ENCODE assay signal across 8 cellular contexts in the genomic region with DNA sequence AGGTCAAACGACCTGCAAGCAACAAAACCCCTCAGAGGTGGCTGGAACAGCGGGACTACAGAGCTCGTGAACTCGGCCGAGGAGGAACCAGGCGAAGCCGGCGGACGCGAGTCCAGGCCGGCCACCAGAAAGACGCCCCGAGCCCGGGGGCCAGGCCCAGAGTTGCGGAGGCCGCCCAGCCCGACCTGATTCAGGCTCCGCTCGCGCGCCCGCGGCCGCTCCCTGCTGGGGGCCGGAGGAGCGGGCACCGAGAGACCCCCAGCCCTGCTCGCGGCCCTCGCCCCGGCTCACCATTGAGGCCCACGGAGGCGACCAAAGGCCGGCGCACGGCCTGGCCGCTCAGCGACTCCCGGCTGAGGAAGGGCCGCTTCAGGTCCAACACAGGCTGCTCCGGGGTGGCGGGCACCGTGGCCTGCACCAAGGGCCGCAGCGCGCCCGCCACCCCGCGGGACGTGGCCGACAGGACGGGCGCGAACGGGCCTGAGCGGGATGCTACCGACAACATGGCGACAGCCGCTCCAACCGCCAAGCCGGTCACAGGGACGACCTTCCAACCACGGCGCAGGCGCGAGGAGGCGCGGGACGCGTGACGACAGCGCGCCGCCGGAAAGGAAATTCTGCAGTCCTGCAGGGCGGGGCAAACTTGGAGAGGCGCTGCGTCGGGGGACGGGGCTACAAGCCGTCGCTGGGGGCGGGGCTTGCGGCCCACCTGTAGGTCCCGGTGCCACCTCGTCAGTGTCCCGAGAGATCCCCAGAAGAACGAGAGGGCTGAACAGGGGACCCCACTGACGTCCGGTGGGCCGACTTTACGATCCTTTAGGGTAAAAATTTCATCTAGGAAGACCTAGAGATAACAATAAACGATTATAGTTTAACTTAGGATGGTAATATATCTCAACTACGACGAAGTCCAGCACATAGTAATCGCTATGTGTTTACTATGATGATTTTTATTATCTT. TPM values are rescaled to one million over a fixed set of nuclear protein-coding genes. Genes with fewer than 3 reads are reported as not detected.
DNase-seq lines count a peak whose midpoint lies in the region; ATAC-seq, FAIRE-seq and TF ChIP-seq lines count a peak whose summit lies in the region.

A gene (minus strand): TSS at position 538 of the 960 bp plus-strand sequence. CDS start 33 bp downstream, at position 505.

- peak within 1 kb of the TSS; percentile 99 for H3K4me3 Mint-ChIP-seq in activated T-helper 17 cell treated with anti-CD3 and anti-CD28 coated beads, Interleukin-2, amount 50 U/mL, for 72 hours
- H3K4me3 Mint-ChIP-seq in naive thymus-derived CD4-positive, alpha-beta T cell: peak within 1 kb of the TSS; percentile 89 to 99 (median 96)
- peak within 1 kb of the TSS; percentile 88 for H3K4me3 Mint-ChIP-seq in stimulated activated memory B cell treated with anti-CD40 and anti-IgM and Interleukin-4, amounts not matched to agents 10 μg/mL and 1 μg/mL and 100 μg/mL, for 72 hours

- H3K4me1 Mint-ChIP-seq in activated T-helper 17 cell treated with anti-CD3 and anti-CD28 coated beads, Interleukin-2, amount 50 U/mL, for 72 hours: peaks cover 35% of the 10 kb centered on the region
- H3K4me1 Mint-ChIP-seq in naive thymus-derived CD4-positive, alpha-beta T cell: peaks cover 32 to 54% (median 50%) of the 10 kb centered on the region in 7 donors
- H3K4me1 Mint-ChIP-seq in stimulated activated memory B cell treated with anti-CD40 and anti-IgM and Interleukin-4, amounts not matched to agents 10 μg/mL and 1 μg/mL and 100 μg/mL, for 72 hours: peaks cover 30% of the 10 kb centered on the region

- peaks cover 44% of the 10 kb centered on the region for H3K79me2 ChIP-seq in fibroblast of lung (ENCODE audit: control insufficient read depth, insufficient read depth, low read length)

- peak within 1 kb of the TSS; percentile 92 for H3K4me2 ChIP-seq in fibroblast of lung (ENCODE audit: extremely low read depth, insufficient read depth, low read length)

- H3K27me3 ChIP-seq in fibroblast of lung (ENCODE audit: control insufficient read depth, insufficient read depth, low read length): no peaks in the 10 kb centered on the region
- H3K27me3 ChIP-seq in naive thymus-derived CD4-positive, alpha-beta T cell (ENCODE audit: control insufficient read depth in 2 of 2, insufficient read depth in 2 of 2, low read length in 2 of 2): no peaks in the 10 kb centered on the region

- CTCF ChIA-PET in RWPE1 (lab: Yijun Ruan, JAX): interaction anchor here (0.6 kb wide), 1 partner anchor 42 kb away, joined by 3 read pairs; no protein-coding TSS in a partner anchor
- CTCF ChIA-PET in naive thymus-derived CD4-positive, alpha-beta T cell (lab: Charles Lee): no interaction called here

- H3K36me3 ChIP-seq in fibroblast of lung (ENCODE audit: control insufficient read depth, insufficient read depth, low read length): no peaks in the 10 kb centered on the region
- peaks cover 0 to 4% (median 0%) of the 10 kb centered on the region in 3 experiments for H3K36me3 ChIP-seq in naive thymus-derived CD4-positive, alpha-beta T cell (ENCODE audit: control insufficient read depth in 2 of 3, insufficient read depth in 3 of 3, low read length in 3 of 3)

- no peak for TF ChIP-seq CTCF in RWPE1 (conservative IDR thresholded peaks at IDR 0.05; ENCODE audit: low read depth)
- no peak for TF ChIP-seq CTCF in fibroblast of lung (conservative IDR thresholded peaks at IDR 0.05 in 1 of 2, IDR thresholded peaks at IDR 0.05 in 1 of 2; ENCODE audit: low read depth in 1 of 2, low read length in 2 of 2)

- H3K4me1 ChIP-seq in fibroblast of lung (ENCODE audit: control insufficient read depth, extremely low read depth, insufficient read depth, low read length): no peaks in the 10 kb centered on the region
- H3K4me1 ChIP-seq in naive thymus-derived CD4-positive, alpha-beta T cell (ENCODE audit: control insufficient read depth in 2 of 2, insufficient read depth in 2 of 2, low read length in 2 of 2): peaks cover 9 to 34% of the 10 kb centered on the region in 2 donors

- peak; percentile 98 for ATAC-seq in activated T-helper 17 cell treated with anti-CD3 and anti-CD28 coated beads, Interleukin-2, amount 50 U/mL, for 72 hours (replicated peaks)
- peak; percentile 97 for ATAC-seq in naive thymus-derived CD4-positive, alpha-beta T cell
- peak; percentile 97 for ATAC-seq in stimulated activated memory B cell treated with anti-CD40 and anti-IgM and Interleukin-4, amounts not matched to agents 10 μg/mL and 1 μg/mL and 100 μg/mL, for 72 hours

- peak within 1 kb of the TSS; percentile 97 for H2AFZ ChIP-seq in fibroblast of lung (ENCODE audit: low read length)

- no peaks in the 10 kb centered on the region for H3K9me3 ChIP-seq in fibroblast of lung (ENCODE audit: control insufficient read depth, insufficient read depth, low read depth, low read length)
- no peaks in the 10 kb centered on the region for H3K9me3 ChIP-seq in naive thymus-derived CD4-positive, alpha-beta T cell (ENCODE audit: control insufficient read depth in 2 of 3, low read length in 3 of 3)

- peak; percentile 30 for FAIRE-seq in H54 (lab: Jason Lieb, UNC)

- peaks cover 45% of the 10 kb centered on the region for H3K36me3 Mint-ChIP-seq in activated T-helper 17 cell treated with anti-CD3 and anti-CD28 coated beads, Interleukin-2, amount 50 U/mL, for 72 hours (ENCODE audit: low read depth)
- peaks cover 4 to 24% (median 21%) of the 10 kb centered on the region in 5 donors for H3K36me3 Mint-ChIP-seq in naive thymus-derived CD4-positive, alpha-beta T cell
- peaks cover 19% of the 10 kb centered on the region for H3K36me3 Mint-ChIP-seq in stimulated activated memory B cell treated with anti-CD40 and anti-IgM and Interleukin-4, amounts not matched to agents 10 μg/mL and 1 μg/mL and 100 μg/mL, for 72 hours

- peak within 1 kb of the TSS; percentile 97 for H3K9ac ChIP-seq in fibroblast of lung (ENCODE audit: insufficient read depth, low read length)

- peak; percentile 96 for DNase-seq in ELF-1 (ENCODE audit: low read depth, low spot score)
- DNase-seq in H54 (ENCODE audit: insufficient read length, low spot score): peak; percentile 97
- DNase-seq in LoVo (ENCODE audit: low spot score): peak; percentile 95
- peak; percentile 82 for DNase-seq in RWPE1 (ENCODE audit: low spot score)
- peak; percentile 89 for DNase-seq in fibroblast of lung (ENCODE audit: low read depth in 2 of 2)
- DNase-seq in naive thymus-derived CD4-positive, alpha-beta T cell: peak; percentile 92 to 96 (median 95)

- H3K27ac ChIP-seq in RWPE1: peak within 1 kb of the TSS; percentile 82
- peak within 1 kb of the TSS; percentile 84 for H3K27ac ChIP-seq in fibroblast of lung (ENCODE audit: insufficient read depth, low read length)
- H3K27ac ChIP-seq in naive thymus-derived CD4-positive, alpha-beta T cell (ENCODE audit: low read depth, low read length): peak within 1 kb of the TSS; percentile 96

- POLR2A ChIA-PET in RWPE1 (lab: Yijun Ruan, JAX; ENCODE audit: low non-redundant PET): no interaction called here
- POLR2A ChIA-PET in naive thymus-derived CD4-positive, alpha-beta T cell (lab: Charles Lee): interaction anchor here (0.7 kb wide), 1 partner anchor 393 kb away, joined by 3 read pairs; a partner anchor contains a TSS

- intact Hi-C loops in naive thymus-derived CD4-positive, alpha-beta T cell (cut with micrococcal nuclease): loop anchor here (1.0 to 5.0 kb wide), 7 partner anchors 64 to 1421 kb away; a partner anchor contains a TSS

- H3K27me3 Mint-ChIP-seq in activated T-helper 17 cell treated with anti-CD3 and anti-CD28 coated beads, Interleukin-2, amount 50 U/mL, for 72 hours: no peaks in the 10 kb centered on the region
- peaks cover 0 to 12% (median 4%) of the 10 kb centered on the region in 5 donors for H3K27me3 Mint-ChIP-seq in naive thymus-derived CD4-positive, alpha-beta T cell
- H3K27me3 Mint-ChIP-seq in stimulated activated memory B cell treated with anti-CD40 and anti-IgM and Interleukin-4, amounts not matched to agents 10 μg/mL and 1 μg/mL and 100 μg/mL, for 72 hours: peaks cover 7% of the 10 kb centered on the region

- peak within 1 kb of the TSS; percentile 67 to 98 (median 72) for H3K4me3 ChIP-seq in fibroblast of lung (replicated peaks in 1 of 4; ENCODE audit: control extremely low read depth in 1 of 4, insufficient read depth in 1 of 4, low read depth in 3 of 4, low read length in 4 of 4)
- H3K4me3 ChIP-seq in naive thymus-derived CD4-positive, alpha-beta T cell (ENCODE audit: low read length): peak within 1 kb of the TSS; percentile 94

- peak within 1 kb of the TSS; percentile 98 for H3K27ac Mint-ChIP-seq in activated T-helper 17 cell treated with anti-CD3 and anti-CD28 coated beads, Interleukin-2, amount 50 U/mL, for 72 hours
- peak within 1 kb of the TSS; percentile 88 to 99 (median 98) for H3K27ac Mint-ChIP-seq in naive thymus-derived CD4-positive, alpha-beta T cell
- H3K27ac Mint-ChIP-seq in stimulated activated memory B cell treated with anti-CD40 and anti-IgM and Interleukin-4, amounts not matched to agents 10 μg/mL and 1 μg/mL and 100 μg/mL, for 72 hours: peak within 1 kb of the TSS; percentile 95

- H4K20me1 ChIP-seq in fibroblast of lung (ENCODE audit: control insufficient read depth, extremely low read depth, insufficient read depth, low read length): no peaks in the 10 kb centered on the region

- peak; percentile 85 for TF ChIP-seq POLR2A in H54 (IDR thresholded peaks at IDR 0.05; ENCODE audit: low read depth, low read length)

- peaks cover 4% of the 10 kb centered on the region for H3K9me3 Mint-ChIP-seq in activated T-helper 17 cell treated with anti-CD3 and anti-CD28 coated beads, Interleukin-2, amount 50 U/mL, for 72 hours
- H3K9me3 Mint-ChIP-seq in naive thymus-derived CD4-positive, alpha-beta T cell: peaks cover 0 to 8% (median 3%) of the 10 kb centered on the region in 11 donors
- H3K9me3 Mint-ChIP-seq in stimulated activated memory B cell treated with anti-CD40 and anti-IgM and Interleukin-4, amounts not matched to agents 10 μg/mL and 1 μg/mL and 100 μg/mL, for 72 hours: peaks cover 3% of the 10 kb centered on the region

RNA-seq across cellular contexts. Expression of the gene that starts here (rescaled TPM):
- 10 to 100 TPM; 23.1 to 44.2 TPM for total RNA-seq in activated T-helper 17 cell treated with anti-CD3 and anti-CD28 coated beads, Interleukin-2, amount 50 U/mL, for 72 hours
- 31.6 and 34.0 TPM in 2 replicates for total RNA-seq in fibroblast of lung
- 42.7 and 43.0 TPM in 2 replicates for polyA plus RNA-seq in fibroblast of lung
- polyA plus RNA-seq in fibroblast of lung (2012): 33.2 and 39.8 TPM in 2 replicates
- polyA minus RNA-seq in fibroblast of lung (ENCODE audit: low replicate concordance): 31.6 and 38.3 TPM in 2 replicates
- 10 to 100 TPM; 16.1 to 28.3 (median 23.9) TPM for total RNA-seq in naive thymus-derived CD4-positive, alpha-beta T cell
- 10 to 100 TPM; 65.9 to 77.2 TPM for polyA plus RNA-seq in naive thymus-derived CD4-positive, alpha-beta T cell

Comparison
In these comparisons a context has a peak if more than half of its experiments do, and no peak if none do; other contexts are left out.
1. Peak in every context shown above with its lines: DNase-seq, ATAC-seq, H3K4me3 ChIP-seq and H3K27ac ChIP-seq.